ENCODE assay signal across 8 cellular contexts in genomic region chr1:202861420-202862121, GRCh38. TPM values are rescaled to one million over a fixed set of nuclear protein-coding genes. Genes with fewer than 3 reads are reported as not detected.
DNase-seq lines count a peak whose midpoint lies in the region; ATAC-seq and TF ChIP-seq lines count a peak whose summit lies in the region.

No MANE protein-coding gene starts in this region.

- H3K27me3 ChIP-seq in tibial nerve, result no peaks in the 10 kb centered on the region

- peak; percentile 93 for ATAC-seq in GM21423 (IDR thresholded peaks at IDR 0.05; ENCODE audit: unreplicated experiment)

- TF ChIP-seq CTCF in neural crest cell (conservative IDR thresholded peaks at IDR 0.05), result no peak
- no peak for TF ChIP-seq CTCF in tibial nerve (IDR thresholded peaks at IDR 0.05)

- no peaks in the 10 kb centered on the region for H3K9me3 ChIP-seq in tibial nerve

- peak overlapping the region; percentile 44 to 83 (median 70) for H3K4me3 ChIP-seq in tibial nerve

- peak; percentile 34 to 80 for TF ChIP-seq POLR2A in tibial nerve (IDR thresholded peaks at IDR 0.05)

- no peaks in the 10 kb centered on the region for H3K9me3 Mint-ChIP-seq in activated naive CD4-positive, alpha-beta T cell treated with anti-CD3 and anti-CD28 coated beads, Interleukin-2, amount 50 U/mL, for 24 hours
- H3K9me3 Mint-ChIP-seq in neural crest cell, result no peaks in the 10 kb centered on the region

- peak overlapping the region; percentile 81 for H3K4me3 Mint-ChIP-seq in activated naive CD4-positive, alpha-beta T cell treated with anti-CD3 and anti-CD28 coated beads, Interleukin-2, amount 50 U/mL, for 24 hours
- H3K4me3 Mint-ChIP-seq in neural crest cell, result peak overlapping the region; percentile 99

- peak; percentile 90 for DNase-seq in COR-L47 (lab: John Stamatoyannopoulos, UW)
- peak; percentile 88 for DNase-seq in HuH-7.5 (ENCODE audit: low spot score)
- peak; percentile 85 for DNase-seq in OCI-M1 (lab: John Stamatoyannopoulos, UW)
- DNase-seq in globus pallidus (ENCODE audit: low spot score), result peak; percentile 93
- DNase-seq in neural crest cell (ENCODE audit: low read depth, low spot score), result peak; percentile 91
- DNase-seq in tibial nerve (ENCODE audit: low spot score in 2 of 2), result peak; percentile 85 to 87

- H3K27ac ChIP-seq in tibial nerve, result peak overlapping the region in 3 of 4 donors; percentile 13 to 65 (median 41)

- H3K27me3 Mint-ChIP-seq in activated naive CD4-positive, alpha-beta T cell treated with anti-CD3 and anti-CD28 coated beads, Interleukin-2, amount 50 U/mL, for 24 hours, result peaks cover 42% of the 10 kb centered on the region
- H3K27me3 Mint-ChIP-seq in neural crest cell (ENCODE audit: low read depth), result no peaks in the 10 kb centered on the region

- 0 to 1% methylated on average over 25 to 43 of the region's 44 CpGs for whole genome bisulfite sequencing in tibial nerve, 2 donors

- H3K4me1 ChIP-seq in tibial nerve, result peaks cover 0 to 25% (median 5%) of the 10 kb centered on the region in 4 donors

- peak in 1 of 2 donors; percentile 82 for TF ChIP-seq EP300 in tibial nerve (IDR thresholded peaks at IDR 0.05)

- H3K27ac Mint-ChIP-seq in activated naive CD4-positive, alpha-beta T cell treated with anti-CD3 and anti-CD28 coated beads, Interleukin-2, amount 50 U/mL, for 24 hours, result no peak overlapping the region
- peak overlapping the region; percentile 99 for H3K27ac Mint-ChIP-seq in neural crest cell (ENCODE audit: unreplicated experiment)

- no peaks in the 10 kb centered on the region for H3K36me3 ChIP-seq in tibial nerve

- peaks cover 9% of the 10 kb centered on the region for H3K4me1 Mint-ChIP-seq in activated naive CD4-positive, alpha-beta T cell treated with anti-CD3 and anti-CD28 coated beads, Interleukin-2, amount 50 U/mL, for 24 hours
- H3K4me1 Mint-ChIP-seq in neural crest cell, result peaks cover 18% of the 10 kb centered on the region

- no peaks in the 10 kb centered on the region for H3K36me3 Mint-ChIP-seq in activated naive CD4-positive, alpha-beta T cell treated with anti-CD3 and anti-CD28 coated beads, Interleukin-2, amount 50 U/mL, for 24 hours
- H3K36me3 Mint-ChIP-seq in neural crest cell (ENCODE audit: low read depth), result peaks cover 9% of the 10 kb centered on the region

RNA-seq across cellular contexts. Expression of gene RABIF, which starts 27.4 kb away (rescaled TPM):
- 13.5 and 14.1 TPM in 2 replicates for total RNA-seq in neural crest cell
- 1 to 10 TPM; 2.9 to 4.5 (median 3.2) TPM for total RNA-seq in tibial nerve

RNA-seq across cellular contexts. Expression of gene PCAT6, which starts 50.8 kb away (rescaled TPM):
- total RNA-seq in neural crest cell (4.5 and 5.7 TPM in 2 replicates), tibial nerve (not detected)

RNA-seq across cellular contexts. Expression of gene KDM5B, which starts 53.4 kb away (rescaled TPM):
- total RNA-seq in neural crest cell (158 TPM in 2 replicates), tibial nerve (10 to 100 TPM; 39.8 to 61.5 (median 41.2) TPM)

Comparison
In these comparisons a context has a peak if more than half of its experiments do, and no peak if none do; other contexts are left out.
1. Peak in every context shown above with its lines: DNase-seq, ATAC-seq, H3K4me3 ChIP-seq and H3K27ac ChIP-seq.